11 cellular contexts compared by ENCODE assay signal in genomic region chr19:39186391-39186790, GRCh38. TPM values are rescaled to one million over a fixed set of nuclear protein-coding genes. Genes with fewer than 3 reads are reported as not detected.
"Had no signal": no experiment of that assay in that cellular context is flagged by ENCODE, and none has a peak within 500 bp of the region (broad histone marks: within the 10 kb centered on the region; RNA-seq: fewer than 3 reads in every experiment).

No MANE protein-coding gene starts in this region.

- H3K4me3 ChIP-seq: GM23248, GM23338, HAP-1 had no signal

- DNase-seq: GM23248, GOT3, H7, H9, HCEC 1CT, HFFc6 had no signal

- H3K36me3 ChIP-seq: HAP-1 had no signal

- H3K4me2 ChIP-seq: GM23338 had no signal

- H3K9ac ChIP-seq: GM23248 had no signal

- H3K9me3 ChIP-seq: HAP-1 had no signal

- H3K4me1 ChIP-seq: HAP-1 had no signal

- H2AFZ ChIP-seq: GM23248, GM23338 had no signal

- H3K27ac ChIP-seq: GM23248 had no signal

- FAIRE-seq: H1, H54 had no signal

RNA-seq across cellular contexts. Expression of gene NCCRP1, which starts 10.4 kb away (rescaled TPM):
- total RNA-seq: GM23248, H4, H7, HFFc6 had no signal
- polyA plus RNA-seq: GM23248 had no signal

RNA-seq across cellular contexts. Expression of gene SYCN, which starts 17.7 kb away (rescaled TPM):
- total RNA-seq: GM23248, GM23338, H1, H4, H7, H9, HFFc6 had no signal
- polyA plus RNA-seq: GM23248, GM23338, H1 had no signal

RNA-seq across cellular contexts. Expression of gene IFNL3, which starts 58.4 kb away (rescaled TPM):
- total RNA-seq: GM23248, GM23338, H1, H4, H7, H9, HFFc6 had no signal
- polyA plus RNA-seq: GM23248, GM23338 had no signal
